ENCODE assay signal across 33 cellular contexts in genomic region chr11:6273188-6273587, GRCh38. TPM values are rescaled to one million over a fixed set of nuclear protein-coding genes. Genes with fewer than 3 reads are reported as not detected.
DNase-seq lines count a peak whose midpoint lies in the region; ATAC-seq and TF ChIP-seq lines count a peak whose summit lies in the region.
"Had no signal": no experiment of that assay in that cellular context is flagged by ENCODE, and none has a peak within 500 bp of the region (broad histone marks: within the 10 kb centered on the region; RNA-seq: fewer than 3 reads in every experiment).

No MANE protein-coding gene starts in this region.

- H3K4me3 ChIP-seq in BLaER1 (no peak overlapping the region), heart left ventricle (no peak overlapping the region), MG63 (no peak overlapping the region)
- H3K4me3 ChIP-seq: A549, esophagus muscularis mucosa, ovary, thoracic aorta had no signal

- no peak overlapping the region for H3K9ac ChIP-seq in BLaER1
- H3K9ac ChIP-seq: KMS-11 had no signal

- CTCF ChIA-PET in activated CD8-positive, alpha-beta T cell treated with anti-CD3 and anti-CD28 coated beads for 36 hours (lab: Charles Lee), result interaction anchor here (1.0 to 2.0 kb wide), 3 partner anchors 80 to 171 kb away, joined by 3 to 9 read pairs (median 3); no protein-coding TSS in a partner anchor

- no peaks in the 10 kb centered on the region for H3K27me3 ChIP-seq in BLaER1
- peaks cover 0 to 3% (median 0%) of the 10 kb centered on the region in 9 donors for H3K27me3 ChIP-seq in heart left ventricle
- H3K27me3 ChIP-seq in MG63, result peaks cover 8% of the 10 kb centered on the region
- H3K27me3 ChIP-seq: ovary had no signal

- POLR2A ChIA-PET in activated CD8-positive, alpha-beta T cell treated with anti-CD3 and anti-CD28 coated beads for 36 hours (lab: Charles Lee), result interaction anchor here (0.9 kb wide), 1 partner anchor 28 kb away, joined by 3 read pairs; no protein-coding TSS in a partner anchor

- H3K36me3 ChIP-seq in BLaER1 (no peaks in the 10 kb centered on the region), heart left ventricle (no peaks in the 10 kb centered on the region), MG63 (no peaks in the 10 kb centered on the region)
- H3K36me3 ChIP-seq: esophagus muscularis mucosa, ovary, thoracic aorta had no signal

- no peak for TF ChIP-seq POLR2A in heart left ventricle (IDR thresholded peaks at IDR 0.05)

- peaks cover 44% of the 10 kb centered on the region for H3K27me3 Mint-ChIP-seq in activated CD4-positive, alpha-beta T cell treated with anti-CD3 and anti-CD28 coated beads, Interleukin-2, amount 10 ng/mL, durations not matched to agents 24 days and 14 days
- H3K27me3 Mint-ChIP-seq in activated CD8-positive, alpha-beta T cell treated with anti-CD3 and anti-CD28 coated beads for 36 hours, result peaks cover 35% of the 10 kb centered on the region

- H3K9me3 ChIP-seq in BLaER1 (0 out of 2 replicates have a peak, but pooled peaks cover 11% of the 10 kb centered on the region), heart left ventricle (peaks cover 0 to 8% (median 0%) of the 10 kb centered on the region in 12 donors), MG63 (peaks cover 2% of the 10 kb centered on the region; the same call in 1 of the 2 replicates)
- H3K9me3 ChIP-seq: ovary had no signal

- H3K4me3 Mint-ChIP-seq in activated CD4-positive, alpha-beta T cell treated with anti-CD3 and anti-CD28 coated beads, Interleukin-2, amount 10 ng/mL, durations not matched to agents 24 days and 14 days, result no peak overlapping the region
- no peak overlapping the region for H3K4me3 Mint-ChIP-seq in activated CD8-positive, alpha-beta T cell treated with anti-CD3 and anti-CD28 coated beads for 36 hours
- H3K4me3 Mint-ChIP-seq: activated CD4-positive, alpha-beta T cell treated with anti-CD3 and anti-CD28 coated beads for 36 hours; activated naive CD8-positive, alpha-beta T cell; CD4-positive, alpha-beta memory T cell; dendritic cell treated with granulocyte-macrophage colony-stimulating factor and Interleukin-4, amounts not matched to agents 40 ng/mL and 50 ng/mL, for 4 days; H9; nephron had no signal

- ATAC-seq in heart left ventricle (peak; percentile 44 to 84 (median 82)), HG02973 (IDR thresholded peaks at IDR 0.05; ENCODE audit: unreplicated experiment) (no peak)
- no peak for ATAC-seq in activated CD8-positive, alpha-beta T cell treated with anti-CD3 and anti-CD28 coated beads for 36 hours
- ATAC-seq: A549; activated CD4-positive, alpha-beta T cell treated with anti-CD3 and anti-CD28 coated beads for 36 hours; foreskin keratinocyte; stimulated activated naive CD8-positive, alpha-beta T cell treated with anti-CD3 and anti-CD28 coated beads, Interleukin-15, Interleukin-2, amounts not matched to agents 100 U/mL and 50 U/mL, for 24 hours had no signal

- DNase-seq in heart left ventricle (no peak), occipital lobe (lab: John Stamatoyannopoulos, UW) (peak; percentile 36), MG63 (no peak)
- DNase-seq in activated CD4-positive, alpha-beta T cell treated with anti-CD3 and anti-CD28 coated beads, Interleukin-2, amount 10 ng/mL, durations not matched to agents 24 days and 14 days, result no peak
- DNase-seq in activated CD8-positive, alpha-beta T cell treated with anti-CD3 and anti-CD28 coated beads for 36 hours, result no peak
- DNase-seq: activated CD4-positive, alpha-beta T cell treated with anti-CD3 and anti-CD28 coated beads for 36 hours; activated CD8-positive, alpha-beta memory T cell treated with anti-CD3 and anti-CD28 coated beads for 24 hours; activated T-cell treated with anti-CD3 and anti-CD28 coated beads for 4 hours; CD4-positive, alpha-beta memory T cell; foreskin keratinocyte; H9; kidney glomerular epithelial cell; NCI-H2029; NCI-H524 treated with DMSO at 0.1 percent for 48 hours; ovary; SHP77 treated with DMSO at 0.1 percent for 48 hours; stimulated activated CD4-positive, alpha-beta T cell treated with anti-CD3 and anti-CD28 coated beads, Interleukin-2, amount 100 ng/mL, for 24 hours; stimulated activated naive CD8-positive, alpha-beta T cell treated with anti-CD3 and anti-CD28 coated beads, Interleukin-15, Interleukin-2, amounts not matched to agents 100 U/mL and 50 U/mL, for 24 hours had no signal

- WGBS in heart left ventricle, 4 donors, result 30 to 38% (median 35%) methylated on average over 4 of the region's 4 CpGs

- intact Hi-C loops in heart left ventricle (cut with DNase I), result no loop called here
- intact Hi-C loops in activated CD4-positive, alpha-beta T cell treated with anti-CD3 and anti-CD28 coated beads, Interleukin-2, amount 10 ng/mL, durations not matched to agents 24 days and 14 days (cut with micrococcal nuclease), result no loop called here
- intact Hi-C loops in activated CD8-positive, alpha-beta T cell treated with anti-CD3 and anti-CD28 coated beads for 36 hours (cut with micrococcal nuclease), result no loop called here

- no peaks in the 10 kb centered on the region for H3K4me1 Mint-ChIP-seq in activated CD4-positive, alpha-beta T cell treated with anti-CD3 and anti-CD28 coated beads, Interleukin-2, amount 10 ng/mL, durations not matched to agents 24 days and 14 days
- H3K4me1 Mint-ChIP-seq in activated CD8-positive, alpha-beta T cell treated with anti-CD3 and anti-CD28 coated beads for 36 hours (ENCODE audit: low read depth), result no peaks in the 10 kb centered on the region
- H3K4me1 Mint-ChIP-seq: activated CD4-positive, alpha-beta T cell treated with anti-CD3 and anti-CD28 coated beads for 36 hours; CD4-positive, alpha-beta memory T cell; nephron had no signal

- peak overlapping the region; percentile 21 for H3K4me2 ChIP-seq in BLaER1
- H3K4me2 ChIP-seq: A549, KMS-11 had no signal

- no peaks in the 10 kb centered on the region for H3K36me3 Mint-ChIP-seq in activated CD4-positive, alpha-beta T cell treated with anti-CD3 and anti-CD28 coated beads, Interleukin-2, amount 10 ng/mL, durations not matched to agents 24 days and 14 days (ENCODE audit: low read depth)
- no peaks in the 10 kb centered on the region for H3K36me3 Mint-ChIP-seq in activated CD8-positive, alpha-beta T cell treated with anti-CD3 and anti-CD28 coated beads for 36 hours (ENCODE audit: low read depth)
- H3K36me3 Mint-ChIP-seq: activated naive CD8-positive, alpha-beta T cell; CD4-positive, alpha-beta memory T cell had no signal

- no peak overlapping the region for H3K27ac Mint-ChIP-seq in activated CD4-positive, alpha-beta T cell treated with anti-CD3 and anti-CD28 coated beads, Interleukin-2, amount 10 ng/mL, durations not matched to agents 24 days and 14 days
- no peak overlapping the region for H3K27ac Mint-ChIP-seq in activated CD8-positive, alpha-beta T cell treated with anti-CD3 and anti-CD28 coated beads for 36 hours
- H3K27ac Mint-ChIP-seq: activated CD4-positive, alpha-beta T cell treated with anti-CD3 and anti-CD28 coated beads for 36 hours; activated naive CD8-positive, alpha-beta T cell; CD4-positive, alpha-beta memory T cell; dendritic cell treated with granulocyte-macrophage colony-stimulating factor and Interleukin-4, amounts not matched to agents 40 ng/mL and 50 ng/mL, for 4 days; H9; nephron had no signal

- no peaks in the 10 kb centered on the region for H4K20me1 ChIP-seq in BLaER1

- H3K4me1 ChIP-seq in BLaER1 (peaks cover 5% of the 10 kb centered on the region), heart left ventricle (peaks cover 0 to 21% (median 4%) of the 10 kb centered on the region in 12 donors)
- H3K4me1 ChIP-seq: A549, foreskin keratinocyte had no signal

- H3K9me3 Mint-ChIP-seq in activated CD4-positive, alpha-beta T cell treated with anti-CD3 and anti-CD28 coated beads, Interleukin-2, amount 10 ng/mL, durations not matched to agents 24 days and 14 days, result no peaks in the 10 kb centered on the region
- H3K9me3 Mint-ChIP-seq in activated CD8-positive, alpha-beta T cell treated with anti-CD3 and anti-CD28 coated beads for 36 hours, result no peaks in the 10 kb centered on the region
- H3K9me3 Mint-ChIP-seq: dendritic cell treated with granulocyte-macrophage colony-stimulating factor and Interleukin-4, amounts not matched to agents 40 ng/mL and 50 ng/mL, for 4 days; H9 had no signal

- TF ChIP-seq CTCF in heart left ventricle (IDR thresholded peaks at IDR 0.05), result no peak
- no peak for TF ChIP-seq CTCF in activated CD8-positive, alpha-beta T cell treated with anti-CD3 and anti-CD28 coated beads for 36 hours (IDR thresholded peaks at IDR 0.05)

- H3K27ac ChIP-seq in BLaER1 (no peak overlapping the region), angular gyrus (ENCODE audit: low read depth, low read length) (peak overlapping the region; percentile 78), heart left ventricle (peak overlapping the region in 2 of 12 donors; percentile 9 to 31)
- H3K27ac ChIP-seq: A549, esophagus muscularis mucosa, foreskin keratinocyte, KMS-11, ovary, thoracic aorta had no signal

RNA-seq across cellular contexts. Expression of gene CCKBR, which starts 13.6 kb away (rescaled TPM):
- total RNA-seq in heart left ventricle (under 1 TPM in 1 of 9 donors, not detected in 8; 0.14 TPM), occipital lobe (5.3 TPM)
- polyA plus RNA-seq in heart left ventricle, result not detected
- total RNA-seq in MG63 (2014; rRNA removed; shearing (Covaris generic); ENCODE audit: low replicate concordance), result not detected in 2 replicates
- not detected in 2 replicates for total RNA-seq in activated CD4-positive, alpha-beta T cell treated with anti-CD3 and anti-CD28 coated beads, Interleukin-2, amount 10 ng/mL, durations not matched to agents 24 days and 14 days
- not detected for total RNA-seq in activated CD8-positive, alpha-beta T cell treated with anti-CD3 and anti-CD28 coated beads for 36 hours
- total RNA-seq: activated CD4-positive, alpha-beta T cell treated with anti-CD3 and anti-CD28 coated beads for 36 hours; bronchial epithelial cell; CD4-positive, alpha-beta memory T cell; Daoy; esophagus muscularis mucosa; foreskin keratinocyte; lung microvascular endothelial cell; mononuclear cell; renal cortical epithelial cell; thoracic aorta had no signal
- polyA plus RNA-seq: A549; CD4-positive, alpha-beta memory T cell; foreskin keratinocyte had no signal

RNA-seq across cellular contexts. Expression of gene CNGA4, which starts 34.3 kb away (rescaled TPM):
- total RNA-seq in heart left ventricle, result not detected
- under 1 TPM; 0.06 to 0.11 TPM for polyA plus RNA-seq in heart left ventricle
- total RNA-seq in occipital lobe, result 0.31 TPM
- not detected in 2 replicates for total RNA-seq in MG63 (2014; rRNA removed; shearing (Covaris generic); ENCODE audit: low replicate concordance)
- not detected in 2 replicates for total RNA-seq in activated CD4-positive, alpha-beta T cell treated with anti-CD3 and anti-CD28 coated beads, Interleukin-2, amount 10 ng/mL, durations not matched to agents 24 days and 14 days
- total RNA-seq in activated CD8-positive, alpha-beta T cell treated with anti-CD3 and anti-CD28 coated beads for 36 hours, result under 1 TPM in 1 of 2 experiments, not detected in 1; 0.18 TPM
- total RNA-seq: Daoy, esophagus muscularis mucosa, lung microvascular endothelial cell, thoracic aorta had no signal
- polyA plus RNA-seq: CD4-positive, alpha-beta memory T cell had no signal

RNA-seq across cellular contexts. Expression of gene FHIP1B, which starts 38.8 kb away (rescaled TPM):
- total RNA-seq in heart left ventricle, result 10 to 100 TPM; 13.1 to 30.3 (median 16.3) TPM
- 10 to 100 TPM; 13.7 to 25.4 TPM for polyA plus RNA-seq in heart left ventricle
- 19.8 TPM for total RNA-seq in occipital lobe
- total RNA-seq in MG63 (2014; rRNA removed; shearing (Covaris generic); ENCODE audit: low replicate concordance), result 9.2 and 9.7 TPM in 2 replicates
- total RNA-seq in activated CD4-positive, alpha-beta T cell treated with anti-CD3 and anti-CD28 coated beads, Interleukin-2, amount 10 ng/mL, durations not matched to agents 24 days and 14 days, result 19.3 and 20.2 TPM in 2 replicates
- 10 to 100 TPM; 14.9 to 15.1 TPM for total RNA-seq in activated CD8-positive, alpha-beta T cell treated with anti-CD3 and anti-CD28 coated beads for 36 hours

RNA-seq across cellular contexts. Expression of gene CAVIN3, which starts 47.1 kb away (rescaled TPM):
- 100 to 1,000 TPM in 4 of 9 donors, 10 to 100 TPM in 5; 40.4 to 155 (median 86.7) TPM for total RNA-seq in heart left ventricle
- polyA plus RNA-seq in heart left ventricle, result 100 to 1,000 TPM in 1 of 2 donors, 10 to 100 TPM in 1; 92.8 to 126 TPM
- total RNA-seq in occipital lobe, result 2.5 TPM
- total RNA-seq in MG63 (2014; rRNA removed; shearing (Covaris generic); ENCODE audit: low replicate concordance), result 159 and 168 TPM in 2 replicates
- 35.7 and 36.0 TPM in 2 replicates for total RNA-seq in activated CD4-positive, alpha-beta T cell treated with anti-CD3 and anti-CD28 coated beads, Interleukin-2, amount 10 ng/mL, durations not matched to agents 24 days and 14 days
- total RNA-seq in activated CD8-positive, alpha-beta T cell treated with anti-CD3 and anti-CD28 coated beads for 36 hours, result 10 to 100 TPM; 13.3 to 15.9 TPM

Comparison
In these comparisons a context has a peak if more than half of its experiments do, and no peak if none do; other contexts are left out.
1. ATAC-seq: peak in heart left ventricle (4 of 4); none in HG02973 (single experiment) and activated CD8-positive, alpha-beta T cell treated with anti-CD3 and anti-CD28 coated beads for 36 hours (single experiment).